In genomic region chr2:98070081-98070480, GRCh38 we compare ENCODE assay signal across 3 cellular contexts.
TF ChIP-seq lines count a peak whose summit lies in the region.

No MANE protein-coding gene starts in this region.

TF ChIP-seq in GM23338, 12 proteins besides CTCF, POLR2A, EP300 and RAD21 (continues in another document):
- TF ChIP-seq NANOG (IDR thresholded peaks at IDR 0.05; ENCODE audit: borderline replicate concordance): no peak
- no peak for TF ChIP-seq REST (IDR thresholded peaks at IDR 0.05; ENCODE audit: unreplicated experiment)
- TF ChIP-seq ZNF331 (CRISPR knock-in tag; IDR thresholded peaks at IDR 0.05; ENCODE audit: low read depth): no peak
- no peak for TF ChIP-seq ZNF114 (CRISPR knock-in tag; IDR thresholded peaks at IDR 0.05)
- TF ChIP-seq POLR2AphosphoS5 (IDR thresholded peaks at IDR 0.05; ENCODE audit: low read depth): no peak

TF ChIP-seq in H1, 55 proteins besides CTCF, POLR2A, EP300 and RAD21:
- no peak for TF ChIP-seq USF2 (IDR thresholded peaks at IDR 0.05; ENCODE audit: low read length)
- no peak for TF ChIP-seq KDM5A (IDR thresholded peaks at IDR 0.05; ENCODE audit: low read length)
- TF ChIP-seq TBP (IDR thresholded peaks at IDR 0.05; ENCODE audit: low read depth, low read length): no peak
- no peak for TF ChIP-seq SP1 (IDR thresholded peaks at IDR 0.05; ENCODE audit: low read depth, low read length)
- no peak for TF ChIP-seq RFX5 (IDR thresholded peaks at IDR 0.05; ENCODE audit: borderline replicate concordance, low read depth, low read length)
- TF ChIP-seq SIX5 (IDR thresholded peaks at IDR 0.05; ENCODE audit: low read depth, low read length): no peak
- no peak for TF ChIP-seq PHF8 (conservative IDR thresholded peaks at IDR 0.05; ENCODE audit: low read depth, low read length)
- no peak for TF ChIP-seq RNF2 (IDR thresholded peaks at IDR 0.05; ENCODE audit: borderline replicate concordance, low read depth, low read length, missing control alignments, poor library complexity, severe bottlenecking)
- no peak for TF ChIP-seq CHD1 (IDR thresholded peaks at IDR 0.05; ENCODE audit: low read depth, low read length)
- no peak for TF ChIP-seq EGR1 (IDR thresholded peaks at IDR 0.05; ENCODE audit: borderline replicate concordance, low read depth, low read length)
- TF ChIP-seq JUN (IDR thresholded peaks at IDR 0.05; ENCODE audit: low read depth, low read length): no peak
- TF ChIP-seq, protein P1, sequence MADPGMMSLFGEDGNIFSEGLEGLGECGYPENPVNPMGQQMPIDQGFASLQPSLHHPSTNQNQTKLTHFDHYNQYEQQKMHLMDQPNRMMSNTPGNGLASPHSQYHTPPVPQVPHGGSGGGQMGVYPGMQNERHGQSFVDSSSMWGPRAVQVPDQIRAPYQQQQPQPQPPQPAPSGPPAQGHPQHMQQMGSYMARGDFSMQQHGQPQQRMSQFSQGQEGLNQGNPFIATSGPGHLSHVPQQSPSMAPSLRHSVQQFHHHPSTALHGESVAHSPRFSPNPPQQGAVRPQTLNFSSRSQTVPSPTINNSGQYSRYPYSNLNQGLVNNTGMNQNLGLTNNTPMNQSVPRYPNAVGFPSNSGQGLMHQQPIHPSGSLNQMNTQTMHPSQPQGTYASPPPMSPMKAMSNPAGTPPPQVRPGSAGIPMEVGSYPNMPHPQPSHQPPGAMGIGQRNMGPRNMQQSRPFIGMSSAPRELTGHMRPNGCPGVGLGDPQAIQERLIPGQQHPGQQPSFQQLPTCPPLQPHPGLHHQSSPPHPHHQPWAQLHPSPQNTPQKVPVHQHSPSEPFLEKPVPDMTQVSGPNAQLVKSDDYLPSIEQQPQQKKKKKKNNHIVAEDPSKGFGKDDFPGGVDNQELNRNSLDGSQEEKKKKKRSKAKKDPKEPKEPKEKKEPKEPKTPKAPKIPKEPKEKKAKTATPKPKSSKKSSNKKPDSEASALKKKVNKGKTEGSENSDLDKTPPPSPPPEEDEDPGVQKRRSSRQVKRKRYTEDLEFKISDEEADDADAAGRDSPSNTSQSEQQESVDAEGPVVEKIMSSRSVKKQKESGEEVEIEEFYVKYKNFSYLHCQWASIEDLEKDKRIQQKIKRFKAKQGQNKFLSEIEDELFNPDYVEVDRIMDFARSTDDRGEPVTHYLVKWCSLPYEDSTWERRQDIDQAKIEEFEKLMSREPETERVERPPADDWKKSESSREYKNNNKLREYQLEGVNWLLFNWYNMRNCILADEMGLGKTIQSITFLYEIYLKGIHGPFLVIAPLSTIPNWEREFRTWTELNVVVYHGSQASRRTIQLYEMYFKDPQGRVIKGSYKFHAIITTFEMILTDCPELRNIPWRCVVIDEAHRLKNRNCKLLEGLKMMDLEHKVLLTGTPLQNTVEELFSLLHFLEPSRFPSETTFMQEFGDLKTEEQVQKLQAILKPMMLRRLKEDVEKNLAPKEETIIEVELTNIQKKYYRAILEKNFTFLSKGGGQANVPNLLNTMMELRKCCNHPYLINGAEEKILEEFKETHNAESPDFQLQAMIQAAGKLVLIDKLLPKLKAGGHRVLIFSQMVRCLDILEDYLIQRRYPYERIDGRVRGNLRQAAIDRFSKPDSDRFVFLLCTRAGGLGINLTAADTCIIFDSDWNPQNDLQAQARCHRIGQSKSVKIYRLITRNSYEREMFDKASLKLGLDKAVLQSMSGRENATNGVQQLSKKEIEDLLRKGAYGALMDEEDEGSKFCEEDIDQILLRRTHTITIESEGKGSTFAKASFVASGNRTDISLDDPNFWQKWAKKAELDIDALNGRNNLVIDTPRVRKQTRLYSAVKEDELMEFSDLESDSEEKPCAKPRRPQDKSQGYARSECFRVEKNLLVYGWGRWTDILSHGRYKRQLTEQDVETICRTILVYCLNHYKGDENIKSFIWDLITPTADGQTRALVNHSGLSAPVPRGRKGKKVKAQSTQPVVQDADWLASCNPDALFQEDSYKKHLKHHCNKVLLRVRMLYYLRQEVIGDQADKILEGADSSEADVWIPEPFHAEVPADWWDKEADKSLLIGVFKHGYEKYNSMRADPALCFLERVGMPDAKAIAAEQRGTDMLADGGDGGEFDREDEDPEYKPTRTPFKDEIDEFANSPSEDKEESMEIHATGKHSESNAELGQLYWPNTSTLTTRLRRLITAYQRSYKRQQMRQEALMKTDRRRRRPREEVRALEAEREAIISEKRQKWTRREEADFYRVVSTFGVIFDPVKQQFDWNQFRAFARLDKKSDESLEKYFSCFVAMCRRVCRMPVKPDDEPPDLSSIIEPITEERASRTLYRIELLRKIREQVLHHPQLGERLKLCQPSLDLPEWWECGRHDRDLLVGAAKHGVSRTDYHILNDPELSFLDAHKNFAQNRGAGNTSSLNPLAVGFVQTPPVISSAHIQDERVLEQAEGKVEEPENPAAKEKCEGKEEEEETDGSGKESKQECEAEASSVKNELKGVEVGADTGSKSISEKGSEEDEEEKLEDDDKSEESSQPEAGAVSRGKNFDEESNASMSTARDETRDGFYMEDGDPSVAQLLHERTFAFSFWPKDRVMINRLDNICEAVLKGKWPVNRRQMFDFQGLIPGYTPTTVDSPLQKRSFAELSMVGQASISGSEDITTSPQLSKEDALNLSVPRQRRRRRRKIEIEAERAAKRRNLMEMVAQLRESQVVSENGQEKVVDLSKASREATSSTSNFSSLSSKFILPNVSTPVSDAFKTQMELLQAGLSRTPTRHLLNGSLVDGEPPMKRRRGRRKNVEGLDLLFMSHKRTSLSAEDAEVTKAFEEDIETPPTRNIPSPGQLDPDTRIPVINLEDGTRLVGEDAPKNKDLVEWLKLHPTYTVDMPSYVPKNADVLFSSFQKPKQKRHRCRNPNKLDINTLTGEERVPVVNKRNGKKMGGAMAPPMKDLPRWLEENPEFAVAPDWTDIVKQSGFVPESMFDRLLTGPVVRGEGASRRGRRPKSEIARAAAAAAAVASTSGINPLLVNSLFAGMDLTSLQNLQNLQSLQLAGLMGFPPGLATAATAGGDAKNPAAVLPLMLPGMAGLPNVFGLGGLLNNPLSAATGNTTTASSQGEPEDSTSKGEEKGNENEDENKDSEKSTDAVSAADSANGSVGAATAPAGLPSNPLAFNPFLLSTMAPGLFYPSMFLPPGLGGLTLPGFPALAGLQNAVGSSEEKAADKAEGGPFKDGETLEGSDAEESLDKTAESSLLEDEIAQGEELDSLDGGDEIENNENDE (IDR thresholded peaks at IDR 0.05; ENCODE audit: insufficient replicate concordance, low read length): no peak

TF ChIP-seq in SK-N-SH treated with all-trans-retinoic acid at 6 μM for 48 hours, 23 proteins besides CTCF, POLR2A, EP300 and RAD21:
- TF ChIP-seq POU6F1 (CRISPR knock-in tag; IDR thresholded peaks at IDR 0.05; ENCODE audit: borderline replicate concordance, low read depth): no peak
- no peak for TF ChIP-seq BACH2 (CRISPR knock-in tag; IDR thresholded peaks at IDR 0.05; ENCODE audit: borderline replicate concordance)
- no peak for TF ChIP-seq TCF4 (CRISPR knock-in tag; IDR thresholded peaks at IDR 0.05; ENCODE audit: borderline replicate concordance)
- no peak for TF ChIP-seq CREB5 (CRISPR knock-in tag; IDR thresholded peaks at IDR 0.05; ENCODE audit: low read depth)
- no peak for TF ChIP-seq ZFP30 (CRISPR knock-in tag; IDR thresholded peaks at IDR 0.05)
- TF ChIP-seq ZNF70 (CRISPR knock-in tag; IDR thresholded peaks at IDR 0.05): no peak
- no peak for TF ChIP-seq OSR1 (CRISPR knock-in tag; IDR thresholded peaks at IDR 0.05)
- TF ChIP-seq TSHZ2 (CRISPR knock-in tag; IDR thresholded peaks at IDR 0.05): no peak
- TF ChIP-seq PPARA (CRISPR knock-in tag; IDR thresholded peaks at IDR 0.05; ENCODE audit: borderline replicate concordance): no peak
- TF ChIP-seq ISL1 (CRISPR knock-in tag; IDR thresholded peaks at IDR 0.05): no peak
- no peak for TF ChIP-seq TOX (CRISPR knock-in tag; IDR thresholded peaks at IDR 0.05; ENCODE audit: borderline replicate concordance)
- no peak for TF ChIP-seq ARNTL (CRISPR knock-in tag; IDR thresholded peaks at IDR 0.05; ENCODE audit: borderline replicate concordance, low read depth)
- TF ChIP-seq ESRRG (CRISPR knock-in tag; IDR thresholded peaks at IDR 0.05): no peak
- no peak for TF ChIP-seq CSDC2 (CRISPR knock-in tag; IDR thresholded peaks at IDR 0.05)
- no peak for TF ChIP-seq ZNF565 (CRISPR knock-in tag; conservative IDR thresholded peaks at IDR 0.05; ENCODE audit: low read depth)
- TF ChIP-seq PATZ1 (CRISPR knock-in tag; IDR thresholded peaks at IDR 0.05; ENCODE audit: borderline replicate concordance): no peak
- TF ChIP-seq GLIS3 (CRISPR knock-in tag; IDR thresholded peaks at IDR 0.05): no peak
- no peak for TF ChIP-seq ZFP3 (CRISPR knock-in tag; IDR thresholded peaks at IDR 0.05)
- TF ChIP-seq SNAI2 (CRISPR knock-in tag; IDR thresholded peaks at IDR 0.05): no peak
- TF ChIP-seq ZNF8 (CRISPR knock-in tag; IDR thresholded peaks at IDR 0.05): no peak
